In the genomic region with DNA sequence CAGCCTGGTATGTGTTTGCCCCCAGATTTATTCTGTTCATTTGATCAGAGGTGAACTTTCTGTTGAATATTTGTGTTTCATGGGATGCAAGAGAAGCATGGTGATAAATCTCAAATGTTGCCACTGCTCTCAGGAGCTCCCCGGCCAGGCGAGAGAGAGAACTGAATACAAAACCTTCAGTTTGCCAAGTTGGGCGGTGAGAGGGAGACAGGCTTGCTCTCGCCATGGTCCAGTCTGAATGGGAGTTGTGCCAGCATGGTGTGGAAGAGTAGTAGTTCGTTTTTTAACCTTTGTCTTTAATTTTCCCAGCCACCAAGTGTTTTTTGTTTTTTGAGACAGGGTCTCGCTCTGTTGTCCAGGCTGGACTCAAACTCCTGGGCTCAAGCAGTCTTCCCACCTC, we compare ENCODE assay signal across 12 cellular contexts. TPM values are rescaled to one million over a fixed set of nuclear protein-coding genes. Genes with fewer than 3 reads are reported as not detected.
DNase-seq lines count a peak whose midpoint lies in the region; ATAC-seq, FAIRE-seq and TF ChIP-seq lines count a peak whose summit lies in the region.
"Had no signal": no experiment of that assay in that cellular context is flagged by ENCODE, and none has a peak within 500 bp of the region (broad histone marks: within the 10 kb centered on the region; RNA-seq: fewer than 3 reads in every experiment).

No MANE protein-coding gene starts in this region.

- H3K27ac ChIP-seq in A549 = no peak overlapping the region
- no peak overlapping the region for H3K27ac ChIP-seq in CD4-positive, alpha-beta memory T cell (ENCODE audit: low read depth, low read length)
- H3K27ac ChIP-seq: parathyroid adenoma had no signal

- TF ChIP-seq RAD21 in A549 (conservative IDR thresholded peaks at IDR 0.05 in 1 of 2, IDR thresholded peaks at IDR 0.05 in 1 of 2) = no peak

- peaks cover 13% of the 10 kb centered on the region for H3K36me3 ChIP-seq in CD4-positive, alpha-beta memory T cell (ENCODE audit: insufficient read depth, low read length)
- peaks cover 15% of the 10 kb centered on the region for H3K36me3 ChIP-seq in iPS-15b (ENCODE audit: control insufficient read depth, insufficient read depth, low read length)

- no peak for TF ChIP-seq CTCF in A549 (IDR thresholded peaks at IDR 0.05)
- no peak for TF ChIP-seq CTCF in WTC11 (IDR thresholded peaks at IDR 0.05)

- ATAC-seq in A549 (no peak), WTC11 (no peak), left colon (no peak)

- peak overlapping the region; percentile 86; the same call in 2 of the 3 replicates for H3K4me2 ChIP-seq in A549

- H3K9me3 Mint-ChIP-seq in CD4-positive, alpha-beta memory T cell = no peaks in the 10 kb centered on the region
- no peaks in the 10 kb centered on the region for H3K9me3 Mint-ChIP-seq in WTC11

- 80% methylated on average over 6 of the region's 6 CpGs for WGBS in A549 (ENCODE audit: missing lambda C conversion rate)

- H3K4me1 Mint-ChIP-seq in CD4-positive, alpha-beta memory T cell = peaks cover 35 to 76% (median 60%) of the 10 kb centered on the region in 4 donors
- H3K4me1 Mint-ChIP-seq in WTC11 = peaks cover 53% of the 10 kb centered on the region

- DNase-seq in A549 (ENCODE audit: low read depth in 1 of 2, low spot score in 1 of 2) (no peak), WTC11 (ENCODE audit: low spot score) (no peak), NCI-H2171 (lab: John Stamatoyannopoulos, UW) (no peak), left colon (no peak)
- DNase-seq in CD4-positive, alpha-beta memory T cell = no peak
- no peak for DNase-seq in stimulated activated CD4-positive, alpha-beta T cell treated with anti-CD3 and anti-CD28 coated beads, Interleukin-2, amount 100 ng/mL, for 24 hours
- no peak for DNase-seq in stimulated activated naive CD4-positive, alpha-beta T cell (lab: John Stamatoyannopoulos, UW)
- DNase-seq: NCI-H2171 treated with DMSO at 0.1 percent for 48 hours had no signal

- intact Hi-C loops in CD4-positive, alpha-beta memory T cell (cut with micrococcal nuclease) = no loop called here
- intact Hi-C loops in left colon (cut with DNase I, micrococcal nuclease) = no loop called here

- POLR2A ChIA-PET in A549 (lab: Yijun Ruan, JAX) (no interaction called here), WTC11 (lab: Charles Lee) (no interaction called here)
- POLR2A ChIA-PET in CD4-positive, alpha-beta memory T cell (lab: Charles Lee; ENCODE audit: partially characterized antibody) = interaction anchor here (5.5 to 5.6 kb wide), 2 partner anchors 12 to 490 kb away, joined by 55 to 58 read pairs; a partner anchor contains a TSS

- H3K4me3 ChIP-seq in A549 (no peak overlapping the region), iPS-15b (ENCODE audit: low read depth, low read length) (no peak overlapping the region)
- no peak overlapping the region for H3K4me3 ChIP-seq in CD4-positive, alpha-beta memory T cell (ENCODE audit: low read length in 2 of 2)

- no peaks in the 10 kb centered on the region for H3K27me3 ChIP-seq in CD4-positive, alpha-beta memory T cell (ENCODE audit: insufficient read depth, low read length)
- no peaks in the 10 kb centered on the region for H3K27me3 ChIP-seq in iPS-15b (ENCODE audit: control insufficient read depth, insufficient read depth, low read length)

- CTCF ChIA-PET in A549 (lab: Yijun Ruan, JAX) (interaction anchor here (1.0 to 26.2 kb wide), 8 partner anchors 8 to 495 kb away, joined by 3 to 947 read pairs (median 10); a partner anchor contains a TSS), WTC11 (lab: Charles Lee) (interaction anchor here (1.0 to 1.3 kb wide), 3 partner anchors 11 to 497 kb away, joined by 3 to 4 read pairs (median 3); no protein-coding TSS in a partner anchor)
- CTCF ChIA-PET in CD4-positive, alpha-beta memory T cell (lab: Charles Lee; ENCODE audit: partially characterized antibody) = interaction anchor here (1.3 to 3.0 kb wide), 3 partner anchors 11 to 497 kb away, joined by 3 to 11 read pairs (median 9); no protein-coding TSS in a partner anchor

- no peak for TF ChIP-seq POLR2A in A549 (IDR thresholded peaks at IDR 0.05; ENCODE audit: low read length)

- H3K9me3 ChIP-seq in A549 (no peaks in the 10 kb centered on the region), iPS-15b (ENCODE audit: control insufficient read depth, insufficient read depth, low read length) (no peaks in the 10 kb centered on the region)
- H3K9me3 ChIP-seq in CD4-positive, alpha-beta memory T cell (ENCODE audit: control insufficient read depth in 1 of 2, low read length in 2 of 2) = no peaks in the 10 kb centered on the region

- peak overlapping the region; percentile 3 for H3K9ac ChIP-seq in iPS-15b (ENCODE audit: low read depth, low read length)
- H3K9ac ChIP-seq: parathyroid adenoma had no signal

- peak overlapping the region in 6 of 7 donors; percentile 60 to 96 (median 88) for H3K27ac Mint-ChIP-seq in CD4-positive, alpha-beta memory T cell
- peak overlapping the region; percentile 63; the same call in 1 of the 2 replicates for H3K27ac Mint-ChIP-seq in WTC11

- H3K36me3 Mint-ChIP-seq in CD4-positive, alpha-beta memory T cell = peaks cover 5 to 47% of the 10 kb centered on the region in 2 donors
- H3K36me3 Mint-ChIP-seq in WTC11 = peaks cover 21% of the 10 kb centered on the region

- H3K27me3 Mint-ChIP-seq in CD4-positive, alpha-beta memory T cell = peaks cover 0 to 5% of the 10 kb centered on the region in 2 donors
- H3K27me3 Mint-ChIP-seq in WTC11 (ENCODE audit: low read depth) = no peaks in the 10 kb centered on the region

- FAIRE-seq in A549 (lab: Jason Lieb, UNC) = no peak

- no peak for TF ChIP-seq EP300 in A549 (IDR thresholded peaks at IDR 0.05)

- peak overlapping the region in 2 of 8 donors; percentile 5 to 43 for H3K4me3 Mint-ChIP-seq in CD4-positive, alpha-beta memory T cell
- no peak overlapping the region; the same call in 1 of the 2 replicates for H3K4me3 Mint-ChIP-seq in WTC11

- H3K4me1 ChIP-seq in A549 = peaks cover 28% of the 10 kb centered on the region
- peaks cover 48% of the 10 kb centered on the region for H3K4me1 ChIP-seq in CD4-positive, alpha-beta memory T cell (ENCODE audit: insufficient read depth, low read length)
- peaks cover 11% of the 10 kb centered on the region for H3K4me1 ChIP-seq in iPS-15b (ENCODE audit: control insufficient read depth, insufficient read depth, low read length)

TF ChIP-seq in A549, 52 proteins besides CTCF, POLR2A, EP300 and RAD21 (continues in another document):
- TF ChIP-seq HOXA7 (CRISPR knock-in tag; IDR thresholded peaks at IDR 0.05) (no peak), ZFP36 (IDR thresholded peaks at IDR 0.05; ENCODE audit: borderline replicate concordance, partially characterized antibody) (no peak), NFE2L2 (conservative IDR thresholded peaks at IDR 0.05; ENCODE audit: low read length) (no peak), FOSL2 (IDR thresholded peaks at IDR 0.05) (no peak), FOSL2 (CRISPR knock-in tag; IDR thresholded peaks at IDR 0.05) (no peak), TP53 (CRISPR knock-in tag; IDR thresholded peaks at IDR 0.05) (no peak)

TF ChIP-seq in WTC11, 78 proteins besides CTCF, POLR2A, EP300 and RAD21:
- no peak for TF ChIP-seq OVOL2 (CRISPR knock-in tag; IDR thresholded peaks at IDR 0.05; ENCODE audit: borderline replicate concordance)

RNA-seq across cellular contexts. Expression of a gene that starts 2.7 kb away (rescaled TPM):
- 39.2 and 49.4 TPM in 2 replicates for polyA plus RNA-seq in A549 (2011; rRNA removed)
- polyA plus RNA-seq in A549 (2012; cell fraction: cytosol; rRNA removed) = 114 and 118 TPM in 2 replicates
- 71.4 and 87.0 TPM in 2 replicates for polyA plus RNA-seq in A549 (2012; cell fraction: nucleus; rRNA removed)
- polyA plus RNA-seq in A549 (2017; fragmentation: RNase III; extraction: RNeasy Plus Mini Kit Qiagen cat#74134 plus additional on column Dnase treatment) = 75.8 to 96.4 TPM (median 92.2 TPM) in 3 replicates
- 29.6 and 37.6 TPM in 2 replicates for polyA minus RNA-seq in A549 (2011; rRNA and poly(A)+ RNA removed)
- 10 to 100 TPM; 45.0 to 45.3 TPM for total RNA-seq in CD4-positive, alpha-beta memory T cell
- 10 to 100 TPM; 48.4 to 55.1 TPM for polyA plus RNA-seq in CD4-positive, alpha-beta memory T cell
- total RNA-seq in WTC11 (2021) = 55.4 to 71.1 TPM (median 58.1 TPM) in 3 replicates
- 10 to 100 TPM; 23.2 to 25.8 TPM for total RNA-seq in left colon

RNA-seq across cellular contexts. Expression of a gene that starts 7.8 kb away (rescaled TPM):
- polyA plus RNA-seq in A549 (2011; rRNA removed) = 0.10 TPM in 1 of 2 replicates, not detected in the other
- polyA plus RNA-seq in A549 (2012; cell fraction: cytosol; rRNA removed) = 0.08 TPM in 1 of 2 replicates, not detected in the other
- 0.07 TPM in 1 of 2 replicates, not detected in the other for polyA plus RNA-seq in A549 (2012; cell fraction: nucleus; rRNA removed)
- polyA plus RNA-seq in A549 (2017; fragmentation: RNase III; extraction: RNeasy Plus Mini Kit Qiagen cat#74134 plus additional on column Dnase treatment) = 0.05 TPM in 1 of 3 replicates, not detected in the others
- not detected in 2 replicates for polyA minus RNA-seq in A549 (2011; rRNA and poly(A)+ RNA removed)
- not detected for total RNA-seq in CD4-positive, alpha-beta memory T cell
- polyA plus RNA-seq in CD4-positive, alpha-beta memory T cell = not detected
- total RNA-seq in WTC11 (2021) = 0.11 TPM in 1 of 3 replicates, not detected in the others
- total RNA-seq in left colon = under 1 TPM in 1 of 2 donors, not detected in 1; 0.36 TPM
- total RNA-seq: lung microvascular endothelial cell; T-helper 2 cell treated with Interferon-gamma antibody and Interleukin-4, amounts not matched to agents 100 ng/mL and 5 ng/mL, for 36 hours had no signal

RNA-seq across cellular contexts. Expression of a gene that starts 13.2 kb away (rescaled TPM):
- 9.2 and 9.4 TPM in 2 replicates for polyA plus RNA-seq in A549 (2011; rRNA removed)
- polyA plus RNA-seq in A549 (2012; cell fraction: cytosol; rRNA removed) = 19.0 and 23.7 TPM in 2 replicates
- polyA plus RNA-seq in A549 (2012; cell fraction: nucleus; rRNA removed) = 31.4 and 37.7 TPM in 2 replicates
- 16.3 to 17.3 TPM (median 16.3 TPM) in 3 replicates for polyA plus RNA-seq in A549 (2017; fragmentation: RNase III; extraction: RNeasy Plus Mini Kit Qiagen cat#74134 plus additional on column Dnase treatment)
- 7.4 and 8.4 TPM in 2 replicates for polyA minus RNA-seq in A549 (2011; rRNA and poly(A)+ RNA removed)
- 10 to 100 TPM; 33.0 to 33.1 TPM for total RNA-seq in CD4-positive, alpha-beta memory T cell
- 10 to 100 TPM; 17.3 to 29.7 TPM for polyA plus RNA-seq in CD4-positive, alpha-beta memory T cell
- 19.3 to 20.0 TPM (median 19.7 TPM) in 3 replicates for total RNA-seq in WTC11 (2021)
- 10 to 100 TPM; 17.5 to 18.3 TPM for total RNA-seq in left colon

RNA-seq across cellular contexts. Expression of a gene that starts 36.7 kb away (rescaled TPM):
- 0.90 and 0.95 TPM in 2 replicates for polyA plus RNA-seq in A549 (2011; rRNA removed)
- polyA plus RNA-seq in A549 (2012; cell fraction: cytosol; rRNA removed) = 4.3 and 6.6 TPM in 2 replicates
- polyA plus RNA-seq in A549 (2012; cell fraction: nucleus; rRNA removed) = 3.9 and 5.1 TPM in 2 replicates
- 2.2 to 2.7 TPM (median 2.3 TPM) in 3 replicates for polyA plus RNA-seq in A549 (2017; fragmentation: RNase III; extraction: RNeasy Plus Mini Kit Qiagen cat#74134 plus additional on column Dnase treatment)
- polyA minus RNA-seq in A549 (2011; rRNA and poly(A)+ RNA removed) = 0.79 and 1.0 TPM in 2 replicates
- not detected for total RNA-seq in CD4-positive, alpha-beta memory T cell
- polyA plus RNA-seq in CD4-positive, alpha-beta memory T cell = not detected
- total RNA-seq in WTC11 (2021) = 6.9 to 10.7 TPM (median 8.2 TPM) in 3 replicates
- 1 to 10 TPM in 1 of 2 donors, under 1 TPM in 1; 0.52 to 1.1 TPM for total RNA-seq in left colon
